In genomic region chr18:5668087-5668715, GRCh38 we compare ENCODE assay signal across 24 cellular contexts.
DNase-seq lines count a peak whose midpoint lies in the region; ATAC-seq, FAIRE-seq and TF ChIP-seq lines count a peak whose summit lies in the region.
"Had no signal": no experiment of that assay in that cellular context is flagged by ENCODE, and none has a peak within 500 bp of the region (broad histone marks: within the 10 kb centered on the region; RNA-seq: fewer than 3 reads in every experiment).

No MANE protein-coding gene starts in this region.

- no TSS peak for BruUV-seq in HepG2 (replicated peaks; lab: Mats Ljungman, UMichigan)

- no peak overlapping the region for H2BK20ac ChIP-seq in H1 (ENCODE audit: low read length)

- H3K56ac ChIP-seq in H1 (replicated peaks; ENCODE audit: insufficient read length, low read depth, low read length), result no peak overlapping the region

- peaks cover 2% of the 10 kb centered on the region; the same call in 1 of the 2 replicates for H3K79me1 ChIP-seq in H1 (ENCODE audit: low read depth, low read length)

- 0 out of 2 replicates have a peak, but pooled peaks cover 2% of the 10 kb centered on the region for H3K23me2 ChIP-seq in H1 (ENCODE audit: low read depth, low read length)

- H3K9ac ChIP-seq in HepG2 (ENCODE audit: insufficient read depth, low read depth, low read length) (no peak overlapping the region), H1 (replicated peaks in 1 of 4; ENCODE audit: extremely low read depth in 1 of 4, low read depth in 3 of 4, low read length in 3 of 4) (no peak overlapping the region)
- H3K9ac ChIP-seq: BLaER1 treated with 17β-estradiol and CSF1 and Interleukin-3, amounts not matched to agents 10 nM and 100 nM had no signal

- H2AK5ac ChIP-seq in H1 (ENCODE audit: low read depth, low read length), result peak overlapping the region; percentile 67; the same call in 1 of the 2 replicates

- H2BK15ac ChIP-seq in H1 (ENCODE audit: low read length), result no peak overlapping the region

- FAIRE-seq in HepG2 (lab: Jason Lieb, UNC) (no peak), H1 (lab: Jason Lieb, UNC) (no peak), urothelium cell line (lab: Jason Lieb, UNC) (peak; percentile 99)
- FAIRE-seq: A549, D721Med, GM12878, GM18507 had no signal

- no peak overlapping the region for H3K18ac ChIP-seq in H1 (ENCODE audit: extremely low read depth, low read length)

- no peaks in the 10 kb centered on the region; a peak in 2 of 5 replicates for H3K27me3 ChIP-seq in HepG2 (ENCODE audit: control insufficient read depth in 1 of 2, insufficient read depth in 2 of 2, low read length in 2 of 2)
- no peaks in the 10 kb centered on the region for H3K27me3 ChIP-seq in right lobe of liver
- H3K27me3 ChIP-seq in H1 (replicated peaks in 1 of 4; ENCODE audit: control insufficient read depth in 3 of 4, extremely low read depth in 1 of 4, insufficient read depth in 3 of 4, low read length in 3 of 4), result no peaks in the 10 kb centered on the region
- H3K27me3 ChIP-seq: BE2C; BLaER1 treated with 17β-estradiol and CSF1 and Interleukin-3, amounts not matched to agents 10 nM and 100 nM had no signal

- TF ChIP-seq RAD21 in HepG2 (CRISPR knock-in tag; IDR thresholded peaks at IDR 0.05), result no peak
- no peak for TF ChIP-seq RAD21 in H1 (IDR thresholded peaks at IDR 0.05 in 1 of 2, conservative IDR thresholded peaks at IDR 0.05 in 1 of 2; ENCODE audit: low read depth in 2 of 2, low read length in 2 of 2)

- POLR2A ChIA-PET in HepG2 (lab: Yijun Ruan, JAX), result no interaction called here
- POLR2A ChIA-PET in H1 (lab: Charles Lee; ENCODE audit: partially characterized antibody), result no interaction called here

- TF ChIP-seq EP300 in HepG2 (IDR thresholded peaks at IDR 0.05; ENCODE audit: low read depth in 2 of 2, low read length in 2 of 2) (no peak), HepG2 (CRISPR knock-in tag; IDR thresholded peaks at IDR 0.05; ENCODE audit: borderline replicate concordance) (no peak), H1 (IDR thresholded peaks at IDR 0.05; ENCODE audit: borderline replicate concordance in 1 of 2, low read depth in 2 of 2, low read length in 2 of 2) (no peak)

- no peaks in the 10 kb centered on the region for H3K79me2 ChIP-seq in HepG2 (ENCODE audit: insufficient read depth, low read length)
- no peaks in the 10 kb centered on the region for H3K79me2 ChIP-seq in H1 (ENCODE audit: control insufficient read depth in 1 of 2, insufficient read depth in 2 of 2, low read length in 2 of 2)

- no peaks in the 10 kb centered on the region for H3K4me1 ChIP-seq in HepG2 (ENCODE audit: insufficient read depth, low read length)
- no peaks in the 10 kb centered on the region for H3K4me1 ChIP-seq in right lobe of liver
- H3K4me1 ChIP-seq in H1 (replicated peaks in 1 of 4; ENCODE audit: control insufficient read depth in 3 of 4, insufficient read depth in 4 of 4, low read length in 3 of 4), result no peaks in the 10 kb centered on the region
- H3K4me1 ChIP-seq: A549, BE2C had no signal

- CTCF ChIA-PET in HepG2 (lab: Yijun Ruan, JAX; ENCODE audit: low intra/inter-chr PET ratio, low total read pairs) (no interaction called here), H1 (lab: Charles Lee; ENCODE audit: partially characterized antibody) (interaction anchor here (0.7 kb wide), 1 partner anchor 13 kb away, joined by 3 read pairs; no protein-coding TSS in a partner anchor)

- no peak overlapping the region for H3K4me2 ChIP-seq in HepG2 (ENCODE audit: low read depth, low read length)
- H3K4me2 ChIP-seq in H1 (ENCODE audit: insufficient read depth in 1 of 2, low read depth in 2 of 2, low read length in 2 of 2), result no peak overlapping the region
- H3K4me2 ChIP-seq: A549 had no signal

- H2BK12ac ChIP-seq in H1 (ENCODE audit: low read depth, low read length), result no peak overlapping the region

- H3K4me3 ChIP-seq in HepG2 (replicated peaks in 1 of 3; ENCODE audit: insufficient read depth in 1 of 3, low read depth in 2 of 3, low read length in 3 of 3), result no peak overlapping the region
- H3K4me3 ChIP-seq in right lobe of liver, result no peak overlapping the region
- no peak overlapping the region for H3K4me3 ChIP-seq in H1 (ENCODE audit: extremely low read depth in 1 of 4, insufficient read depth in 2 of 4, low read depth in 3 of 4, low read length in 4 of 4)
- H3K4me3 ChIP-seq: A549; BLaER1 treated with 17β-estradiol and CSF1 and Interleukin-3, amounts not matched to agents 10 nM and 100 nM; GM12878 had no signal

- in situ Hi-C loops in HepG2 (cut with HindIII; ENCODE audit: extremely low pct_ligation_motif_present, low pct_unique_long_range_greater_than_20kb), result no loop called here

- no peak overlapping the region for H2BK120ac ChIP-seq in H1 (replicated peaks; ENCODE audit: low read depth, low read length)

- no peak overlapping the region for H3K4ac ChIP-seq in H1 (replicated peaks; ENCODE audit: insufficient read length, low read depth, low read length)

- H4K91ac ChIP-seq in H1 (replicated peaks; ENCODE audit: insufficient read length, low read length), result no peak overlapping the region

- H4K8ac ChIP-seq in H1 (ENCODE audit: extremely low read depth, insufficient read depth, low read length), result no peak overlapping the region

- H2AFZ ChIP-seq in HepG2 (ENCODE audit: low read length) (no peak overlapping the region), H1 (ENCODE audit: low read length) (no peak overlapping the region)

- H4K20me1 ChIP-seq in HepG2 (ENCODE audit: insufficient read depth, low read length) (no peaks in the 10 kb centered on the region), H1 (replicated peaks in 1 of 2; ENCODE audit: control insufficient read depth in 1 of 2, insufficient read depth in 2 of 2, low read length in 2 of 2) (no peaks in the 10 kb centered on the region)
- H4K20me1 ChIP-seq: BLaER1 treated with 17β-estradiol and CSF1 and Interleukin-3, amounts not matched to agents 10 nM and 100 nM had no signal

- no peak for ATAC-seq in HepG2
- ATAC-seq in right lobe of liver, result no peak
- ATAC-seq: A549, GM12878 had no signal

- no peak overlapping the region for H3K23ac ChIP-seq in H1 (ENCODE audit: insufficient read length)

- H3K27ac ChIP-seq in HepG2 (ENCODE audit: extremely low read length, insufficient read depth, low read length) (no peak overlapping the region), right lobe of liver (no peak overlapping the region), H1 (ENCODE audit: low read depth, low read length) (no peak overlapping the region)
- H3K27ac ChIP-seq: A549; BLaER1 treated with 17β-estradiol and CSF1 and Interleukin-3, amounts not matched to agents 10 nM and 100 nM had no signal

- 5% methylated on average over 2 of the region's 2 CpGs for WGBS in HepG2 (ENCODE audit: low lambda C conversion rate)
- 80% methylated on average over 1 of the region's 2 CpGs for WGBS in right lobe of liver (ENCODE audit: insufficient coverage, low coverage, low lambda C conversion rate, missing lambda C conversion rate)
- WGBS in H1 (ENCODE audit: extremely low coverage in 1 of 2, insufficient coverage in 1 of 2, insufficient read length in 1 of 2, insufficient replicate concordance in 2 of 2, low coverage in 1 of 2, low lambda C conversion rate in 2 of 2, missing lambda C conversion rate in 1 of 2), 2 experiments, result 70% methylated on average over 2 of the region's 2 CpGs; no CpG with 5 or more reads in 1 of the 2 experiments

- H4K5ac ChIP-seq in H1 (ENCODE audit: insufficient read length, low read depth, low read length), result no peak overlapping the region

- H2BK5ac ChIP-seq in H1 (ENCODE audit: low read depth, low read length), result no peak overlapping the region

- TF ChIP-seq POLR2A in HepG2 (IDR thresholded peaks at IDR 0.05; ENCODE audit: insufficient read depth in 1 of 2, low read depth in 2 of 2, low read length in 2 of 2), result no peak
- no peak for TF ChIP-seq POLR2A in right lobe of liver (IDR thresholded peaks at IDR 0.05)
- no peak for TF ChIP-seq POLR2A in H1 (IDR thresholded peaks at IDR 0.05; ENCODE audit: control extremely low read depth in 1 of 2, low read depth in 2 of 2, low read length in 2 of 2)

- no peaks in the 10 kb centered on the region for H3K36me3 ChIP-seq in HepG2 (replicated peaks in 1 of 2; ENCODE audit: control insufficient read depth in 1 of 2, insufficient read depth in 2 of 2, low read length in 2 of 2)
- no peaks in the 10 kb centered on the region for H3K36me3 ChIP-seq in right lobe of liver
- no peaks in the 10 kb centered on the region; a peak in 1 of 8 replicates for H3K36me3 ChIP-seq in H1 (ENCODE audit: control insufficient read depth in 2 of 4, insufficient read depth in 4 of 4, low read length in 3 of 4)
- H3K36me3 ChIP-seq: BE2C; BLaER1 treated with 17β-estradiol and CSF1 and Interleukin-3, amounts not matched to agents 10 nM and 100 nM had no signal

- intact Hi-C loops in HepG2 (cut with micrococcal nuclease; ENCODE audit: unreplicated experiment) (no loop called here), right lobe of liver (cut with DNase I) (no loop called here)

- H3K14ac ChIP-seq in H1 (ENCODE audit: insufficient read length), result no peak overlapping the region

- no peak for DNase-seq in HepG2 (ENCODE audit: low spot score)
- no peak for DNase-seq in right lobe of liver
- no peak for DNase-seq in H1 (ENCODE audit: low read depth in 1 of 2, low spot score in 2 of 2)
- DNase-seq in urothelium cell line (ENCODE audit: low spot score), result no peak
- no peak for DNase-seq in cerebellar nuclear complex (lab: John Stamatoyannopoulos, UW)
- no peak for DNase-seq in superior temporal gyrus (ENCODE audit: extremely low spot score)
- DNase-seq: 8988T; ACHN; AML-193; BE2C; CD4-positive, alpha-beta T cell; CD8-positive, alpha-beta memory T cell; DMS 273 treated with DMSO at 0.1 percent for 48 hours; DMS79; EL; GDM1; GOT3; H7; HCEC 1CT had no signal

- TF ChIP-seq CTCF in HepG2 (CRISPR knock-in tag; IDR thresholded peaks at IDR 0.05), result no peak
- TF ChIP-seq CTCF in right lobe of liver (IDR thresholded peaks at IDR 0.05), result no peak
- TF ChIP-seq CTCF in H1 (IDR thresholded peaks at IDR 0.05; ENCODE audit: control extremely low read depth in 1 of 3, insufficient read depth in 1 of 3, low read depth in 1 of 3, low read length in 3 of 3), result no peak

- H3K9me3 ChIP-seq in HepG2 (ENCODE audit: low read length) (no peaks in the 10 kb centered on the region), right lobe of liver (no peaks in the 10 kb centered on the region), H1 (ENCODE audit: insufficient read depth in 2 of 2, low read depth in 1 of 2, low read length in 1 of 2) (no peaks in the 10 kb centered on the region)
- H3K9me3 ChIP-seq: A549, BE2C had no signal

TF ChIP-seq in HepG2, 621 proteins besides CTCF, POLR2A, EP300 and RAD21 (continues in another document):
- TF ChIP-seq CEBPB (IDR thresholded peaks at IDR 0.05; ENCODE audit: borderline replicate concordance, low read depth, low read length), result 0 out of 2 replicates have a peak, but pooled peaks have one; percentile 36
- no peak for TF ChIP-seq SUZ12 (IDR thresholded peaks at IDR 0.05; ENCODE audit: low read depth, low read length)

TF ChIP-seq in H1, 55 proteins besides CTCF, POLR2A, EP300 and RAD21:
- no peak for TF ChIP-seq SUZ12 (IDR thresholded peaks at IDR 0.05; ENCODE audit: low read length)
- TF ChIP-seq SP4 (IDR thresholded peaks at IDR 0.05; ENCODE audit: low read length), result no peak
- TF ChIP-seq CHD1 (IDR thresholded peaks at IDR 0.05; ENCODE audit: low read depth, low read length), result no peak

Comparison
In these comparisons a context has a peak if more than half of its experiments do, and no peak if none do; other contexts are left out.
1. Of the 41 proteins assayed by ChIP-seq in both HepG2 and H1: peak only in HepG2: CEBPB; only in H1: none; in both: none; in neither: 40.